10 cellular contexts compared by ENCODE assay signal in the genomic region with DNA sequence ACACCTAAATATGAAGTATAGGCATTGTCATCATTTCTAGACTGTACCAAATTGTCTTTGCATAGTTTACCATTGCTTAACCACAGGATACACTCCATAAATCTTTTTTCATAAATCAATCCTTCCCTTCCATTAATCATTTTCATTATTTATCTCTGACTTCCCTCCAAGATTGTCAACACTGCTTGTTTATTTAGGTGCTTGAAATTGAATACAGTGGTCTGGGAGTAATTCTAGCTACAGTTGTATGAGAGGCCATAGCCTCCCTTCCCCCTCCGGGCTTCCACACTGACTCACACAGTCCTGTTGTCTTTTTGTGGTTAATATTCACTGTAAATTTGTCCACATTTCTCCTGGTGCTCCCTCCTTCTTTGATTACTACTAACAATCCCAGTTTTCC.
A peak's percentile ranks its signal among the peaks of the same experiment; 100 is the strongest.
DNase-seq lines count a peak whose midpoint lies in the region; ATAC-seq and TF ChIP-seq lines count a peak whose summit lies in the region.
"Had no signal": no experiment of that assay in that cellular context is flagged by ENCODE, and none has a peak within 500 bp of the region (broad histone marks: within the 10 kb centered on the region; RNA-seq: fewer than 3 reads in every experiment).

No MANE protein-coding gene starts in this region.

- CTCF ChIA-PET in mammary epithelial cell (lab: Charles Lee; ENCODE audit: low non-redundant PET): interaction anchor here (0.5 kb wide), 1 partner anchor 145 kb away, joined by 8 read pairs; no protein-coding TSS in a partner anchor

- H3K79me2 ChIP-seq in mammary epithelial cell (ENCODE audit: insufficient read depth, low read length): no peaks in the 10 kb centered on the region

- H3K27ac ChIP-seq in mammary epithelial cell (ENCODE audit: insufficient read depth, low read depth, low read length) (no peak overlapping the region), psoas muscle (peak overlapping the region; percentile 5), sigmoid colon (no peak overlapping the region)

- no peak for TF ChIP-seq EP300 in sigmoid colon (IDR thresholded peaks at IDR 0.05)

- intact Hi-C loops in mammary epithelial cell (cut with micrococcal nuclease): no loop called here
- intact Hi-C loops in psoas muscle (cut with DNase I): loop anchor here in 1 of 2 donors (5.0 kb wide), 1 partner anchor 112 kb away; a partner anchor contains a TSS
- intact Hi-C loops in sigmoid colon (cut with DNase I): no loop called here

- H3K4me2 ChIP-seq in mammary epithelial cell (ENCODE audit: insufficient read depth, low read depth, low read length): no peak overlapping the region

- H3K36me3 ChIP-seq in mammary epithelial cell (ENCODE audit: insufficient read depth, low read length): no peaks in the 10 kb centered on the region
- no peaks in the 10 kb centered on the region for H3K36me3 ChIP-seq in psoas muscle (ENCODE audit: insufficient read depth in 1 of 2, low read depth in 1 of 2)
- no peaks in the 10 kb centered on the region for H3K36me3 ChIP-seq in sigmoid colon

- no TSS peak for BruUV-seq in mammary epithelial cell (replicated peaks; lab: Mats Ljungman, UMichigan)

- H3K4me3 ChIP-seq in mammary epithelial cell (replicated peaks in 1 of 3; ENCODE audit: insufficient read depth in 1 of 3, low read depth in 2 of 3, low read length in 3 of 3) (no peak overlapping the region), psoas muscle (no peak overlapping the region), sigmoid colon (no peak overlapping the region)

- H3K9me3 ChIP-seq in mammary epithelial cell (replicated peaks; ENCODE audit: insufficient read depth, low read length) (no peaks in the 10 kb centered on the region), psoas muscle (no peaks in the 10 kb centered on the region), sigmoid colon (no peaks in the 10 kb centered on the region)

- WGBS in mammary epithelial cell (ENCODE audit: low coverage, missing lambda C conversion rate): 33% methylated on average over 1 of the region's 1 CpG
- 12 to 24% (median 15%) methylated on average over 1 of the region's 1 CpG for WGBS in psoas muscle, 3 donors
- WGBS in sigmoid colon, 2 donors: 60 to 68% methylated on average over 1 of the region's 1 CpG

- no peaks in the 10 kb centered on the region for H3K27me3 ChIP-seq in mammary epithelial cell (ENCODE audit: insufficient read depth, low read length)
- H3K27me3 ChIP-seq in psoas muscle (ENCODE audit: insufficient read depth in 3 of 3, low read length in 2 of 3): no peaks in the 10 kb centered on the region
- no peaks in the 10 kb centered on the region for H3K27me3 ChIP-seq in sigmoid colon

- ATAC-seq in psoas muscle: peak; percentile 95 to 97 (median 96)

- H4K20me1 ChIP-seq in mammary epithelial cell (ENCODE audit: insufficient read depth, low read length): no peaks in the 10 kb centered on the region

- dilution Hi-C loops in mammary epithelial cell (cut with HindIII; ENCODE audit: low sequenced_read_pairs): no loop called here

- peaks cover 8% of the 10 kb centered on the region for H3K4me1 ChIP-seq in mammary epithelial cell (ENCODE audit: insufficient read depth, low read length)
- H3K4me1 ChIP-seq in psoas muscle: peaks cover 13% of the 10 kb centered on the region
- peaks cover 0 to 12% (median 5%) of the 10 kb centered on the region in 4 donors for H3K4me1 ChIP-seq in sigmoid colon

- no peak overlapping the region for H2AFZ ChIP-seq in mammary epithelial cell (ENCODE audit: low read depth, low read length)

- H3K9ac ChIP-seq in mammary epithelial cell (ENCODE audit: insufficient read depth, low read length): no peak overlapping the region

- DNase-seq in H4 (ENCODE audit: low spot score) (peak; percentile 71), NCI-H2196 (lab: John Stamatoyannopoulos, UW; ENCODE audit: unreplicated experiment) (peak; percentile 62), mammary epithelial cell (peak; percentile 55), psoas muscle (no peak), OCI-M2 (lab: John Stamatoyannopoulos, UW; ENCODE audit: unreplicated experiment) (no peak), iPS-NIHi11 (ENCODE audit: low spot score) (no peak), NOMO-1 treated with DMSO at 0.1 percent for 48 hours (lab: John Stamatoyannopoulos, UW; ENCODE audit: unreplicated experiment) (no peak), sigmoid colon (no peak)
- DNase-seq: activated B cell treated with CpG ODN at 0.5 μM for 24 hours, NCI-H2171 treated with DMSO at 0.1 percent for 48 hours had no signal

- TF ChIP-seq POLR2A in sigmoid colon (IDR thresholded peaks at IDR 0.05): no peak

- in situ Hi-C loops in mammary epithelial cell (cut with MboI; ENCODE audit: low sequenced_read_pairs in 2 of 2): no loop called here

- no peak for TF ChIP-seq CTCF in mammary epithelial cell (conservative IDR thresholded peaks at IDR 0.05 in 1 of 2, IDR thresholded peaks at IDR 0.05 in 1 of 2; ENCODE audit: extremely low read depth in 1 of 2, insufficient read depth in 1 of 2, low read depth in 1 of 2, low read length in 2 of 2)
- no peak for TF ChIP-seq CTCF in psoas muscle (IDR thresholded peaks at IDR 0.05)
- TF ChIP-seq CTCF in sigmoid colon (IDR thresholded peaks at IDR 0.05): no peak

Comparison
In these comparisons a context has a peak if more than half of its experiments do, and no peak if none do; other contexts are left out.
1. DNase-seq: peak in H4 (single experiment), NCI-H2196 (single experiment) and mammary epithelial cell (single experiment); none in psoas muscle (0 of 2), OCI-M2 (single experiment), iPS-NIHi11 (single experiment), NOMO-1 treated with DMSO at 0.1 percent for 48 hours (single experiment) and sigmoid colon (single experiment).